11 cellular contexts compared by ENCODE assay signal in genomic region chr2:88545118-88545517, GRCh38.
DNase-seq lines count a peak whose midpoint lies in the region; ATAC-seq and TF ChIP-seq lines count a peak whose summit lies in the region.
"Had no signal": no experiment of that assay in that cellular context is flagged by ENCODE, and none has a peak within 500 bp of the region (broad histone marks: within the 10 kb centered on the region; RNA-seq: fewer than 3 reads in every experiment).

No MANE protein-coding gene starts in this region.

- H3K9me3 ChIP-seq in Karpas-422 (ENCODE audit: low read length): no peaks in the 10 kb centered on the region
- no peaks in the 10 kb centered on the region for H3K9me3 ChIP-seq in WERI-Rb-1 (ENCODE audit: severe bottlenecking)
- no peaks in the 10 kb centered on the region for H3K9me3 ChIP-seq in neural progenitor cell (ENCODE audit: low read depth)
- no peaks in the 10 kb centered on the region for H3K9me3 ChIP-seq in suprapubic skin

- TF ChIP-seq CTCF in WERI-Rb-1 (IDR thresholded peaks at IDR 0.05; ENCODE audit: low read depth, low read length) (no peak), neural progenitor cell (IDR thresholded peaks at IDR 0.05) (no peak), suprapubic skin (IDR thresholded peaks at IDR 0.05) (no peak)

- peaks cover 10% of the 10 kb centered on the region for H3K9me3 Mint-ChIP-seq in neural progenitor cell

- no peaks in the 10 kb centered on the region for H3K36me3 Mint-ChIP-seq in neural progenitor cell

- no peak for TF ChIP-seq POLR2A in suprapubic skin (IDR thresholded peaks at IDR 0.05)

- no peaks in the 10 kb centered on the region for H3K79me2 ChIP-seq in Karpas-422 (ENCODE audit: low read length)
- H3K79me2 ChIP-seq in neural progenitor cell (ENCODE audit: low read depth): no peaks in the 10 kb centered on the region

- H3K9ac ChIP-seq in Karpas-422 (ENCODE audit: low read length) (no peak overlapping the region), neural progenitor cell (no peak overlapping the region)

- H3K4me3 Mint-ChIP-seq in neural progenitor cell: no peak overlapping the region
- H3K4me3 Mint-ChIP-seq: activated T-cell treated with anti-CD3 and anti-CD28 coated beads, Interleukin-2, amount 50 U/mL, for 72 hours; stimulated activated naive CD8-positive, alpha-beta T cell treated with anti-CD3 and anti-CD28 coated beads, Interleukin-15, Interleukin-2, amounts not matched to agents 100 ng/mL and 50 ng/mL, for 24 hours had no signal

- H4K20me1 ChIP-seq in Karpas-422 (ENCODE audit: insufficient read depth, low read depth, low read length): no peaks in the 10 kb centered on the region
- H4K20me1 ChIP-seq in neural progenitor cell (ENCODE audit: low read depth): no peaks in the 10 kb centered on the region

- H3K36me3 ChIP-seq in Karpas-422 (ENCODE audit: insufficient read depth, low read length) (no peaks in the 10 kb centered on the region), WERI-Rb-1 (no peaks in the 10 kb centered on the region), neural progenitor cell (no peaks in the 10 kb centered on the region), suprapubic skin (no peaks in the 10 kb centered on the region)

- no peak overlapping the region for H3K4me2 ChIP-seq in Karpas-422 (ENCODE audit: low read depth, low read length, poor library complexity, severe bottlenecking)
- H3K4me2 ChIP-seq in neural progenitor cell: no peak overlapping the region

- 90% methylated on average over 5 of the region's 5 CpGs for WGBS in suprapubic skin

- H3K4me1 Mint-ChIP-seq in neural progenitor cell: peaks cover 8% of the 10 kb centered on the region

- H3K27ac ChIP-seq in Karpas-422 (ENCODE audit: low read length) (no peak overlapping the region), WERI-Rb-1 (no peak overlapping the region), neural progenitor cell (no peak overlapping the region), suprapubic skin (no peak overlapping the region)
- H3K27ac ChIP-seq: skin epidermis had no signal

- no peak for TF ChIP-seq EP300 in suprapubic skin (IDR thresholded peaks at IDR 0.05)

- DNase-seq in NCI-H748 (lab: John Stamatoyannopoulos, UW; ENCODE audit: unreplicated experiment): peak; percentile 17
- no peak for DNase-seq in NCI-H748 treated with DMSO at 0.1 percent for 48 hours (lab: John Stamatoyannopoulos, UW)
- peak; percentile 63 for DNase-seq in Karpas-422
- DNase-seq in WERI-Rb-1: peak; percentile 18
- DNase-seq in neural progenitor cell (ENCODE audit: low spot score): peak; percentile 28
- no peak for DNase-seq in suprapubic skin (ENCODE audit: low spot score in 2 of 2)
- no peak for DNase-seq in activated effector memory CD4-positive, alpha-beta T cell treated with Interleukin-2 at 50 U/mL for 16 hours
- DNase-seq: activated T-cell treated with anti-CD3 and anti-CD28 coated beads, Interleukin-2, amount 50 U/mL, for 72 hours had no signal

- H3K27ac Mint-ChIP-seq in neural progenitor cell: no peak overlapping the region
- H3K27ac Mint-ChIP-seq: activated T-cell treated with anti-CD3 and anti-CD28 coated beads, Interleukin-2, amount 50 U/mL, for 72 hours; stimulated activated naive CD8-positive, alpha-beta T cell treated with anti-CD3 and anti-CD28 coated beads, Interleukin-15, Interleukin-2, amounts not matched to agents 100 ng/mL and 50 ng/mL, for 24 hours had no signal

- H3K4me3 ChIP-seq in Karpas-422 (ENCODE audit: low read length) (no peak overlapping the region), WERI-Rb-1 (ENCODE audit: low read depth, low read length) (no peak overlapping the region), neural progenitor cell (no peak overlapping the region), suprapubic skin (no peak overlapping the region)
- H3K4me3 ChIP-seq: skin epidermis had no signal

- H3K4me1 ChIP-seq in Karpas-422 (ENCODE audit: low read length): no peaks in the 10 kb centered on the region
- peaks cover 8% of the 10 kb centered on the region for H3K4me1 ChIP-seq in neural progenitor cell
- peaks cover 8% of the 10 kb centered on the region for H3K4me1 ChIP-seq in suprapubic skin

- peaks cover 18% of the 10 kb centered on the region for H3K27me3 Mint-ChIP-seq in neural progenitor cell (ENCODE audit: insufficient read depth, low read depth)

- ATAC-seq in GM19035 (IDR thresholded peaks at IDR 0.05; ENCODE audit: unreplicated experiment): no peak
- ATAC-seq: activated T-cell treated with anti-CD3 and anti-CD28 coated beads, Interleukin-2, amount 50 U/mL, for 72 hours had no signal

- H3F3A ChIP-seq in neural progenitor cell (ENCODE audit: low read depth): peaks cover 17% of the 10 kb centered on the region

- no peaks in the 10 kb centered on the region for H3K27me3 ChIP-seq in Karpas-422 (ENCODE audit: low read length)
- peaks cover 50% of the 10 kb centered on the region for H3K27me3 ChIP-seq in WERI-Rb-1 (ENCODE audit: insufficient read depth, low read depth, severe bottlenecking)
- H3K27me3 ChIP-seq in neural progenitor cell: no peaks in the 10 kb centered on the region
- peaks cover 13% of the 10 kb centered on the region for H3K27me3 ChIP-seq in suprapubic skin

- H2AFZ ChIP-seq in Karpas-422 (ENCODE audit: low read length) (peak overlapping the region; percentile 18; the same call in 1 of the 2 replicates), neural progenitor cell (replicated peaks) (no peak overlapping the region)

- no peaks in the 10 kb centered on the region for H3K9me2 ChIP-seq in Karpas-422 (replicated peaks; ENCODE audit: insufficient read depth, low read length)

Comparison
In these comparisons a context has a peak if more than half of its experiments do, and no peak if none do; other contexts are left out.
1. DNase-seq: peak in NCI-H748 (single experiment), Karpas-422 (single experiment), WERI-Rb-1 (single experiment) and neural progenitor cell (single experiment); none in NCI-H748 treated with DMSO at 0.1 percent for 48 hours (single experiment), suprapubic skin (0 of 2) and activated effector memory CD4-positive, alpha-beta T cell treated with Interleukin-2 at 50 U/mL for 16 hours (single experiment).